Comparison of ENCODE assay signal across 8 cellular contexts in the genomic region with DNA sequence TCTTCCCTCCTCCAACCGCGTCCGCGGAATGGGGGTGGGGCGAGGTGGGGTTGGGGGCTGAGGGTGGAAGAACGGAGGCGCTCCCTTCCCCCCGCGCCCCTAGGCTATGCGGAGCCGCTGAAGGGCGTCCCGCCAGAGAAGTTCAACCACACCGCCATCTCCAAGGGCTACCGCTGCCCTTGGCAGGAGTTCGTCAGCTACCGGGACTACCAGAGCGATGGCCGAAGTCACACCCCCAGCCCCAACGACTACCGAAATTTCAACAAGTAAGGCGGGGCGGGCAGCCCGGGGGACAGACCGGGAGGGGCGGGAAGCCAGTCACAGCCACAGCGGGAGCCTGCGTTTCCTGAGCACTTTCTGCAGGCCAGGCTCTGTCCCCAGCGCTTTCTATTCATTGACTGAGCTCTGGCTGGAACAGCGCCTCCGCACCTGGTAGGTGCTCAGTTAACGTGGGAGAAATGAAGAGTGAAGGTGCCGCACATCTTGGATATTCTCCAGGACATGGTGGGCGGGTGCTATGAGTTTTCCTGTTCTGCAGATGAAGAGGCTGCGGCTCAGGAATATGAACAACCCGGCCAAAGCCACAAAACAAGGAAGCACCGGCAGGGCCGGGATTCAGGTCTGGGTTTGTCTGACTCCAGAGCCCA. TPM values are rescaled to one million over a fixed set of nuclear protein-coding genes. Genes with fewer than 3 reads are reported as not detected.
A peak's percentile ranks its signal among the peaks of the same experiment; 100 is the strongest.
DNase-seq lines count a peak whose midpoint lies in the region; ATAC-seq, FAIRE-seq and TF ChIP-seq lines count a peak whose summit lies in the region.

No MANE protein-coding gene starts in this region.

- ATAC-seq in A549 (peak; percentile 61 to 73), WTC11 (peak; percentile 73), upper lobe of right lung (peak; percentile 75), HG02973 (IDR thresholded peaks at IDR 0.05; ENCODE audit: unreplicated experiment) (no peak)

- H3K9ac ChIP-seq in GM23248 = peak overlapping the region; percentile 45

- DNase-seq in A549 (ENCODE audit: low read depth in 1 of 2, low spot score in 1 of 2) = no peak
- DNase-seq in GM23248 = peak; percentile 56
- DNase-seq in WTC11 (ENCODE audit: low spot score) = peak; percentile 85
- DNase-seq in epidermal melanocyte (ENCODE audit: insufficient read length, low spot score) = peak; percentile 16
- DNase-seq in upper lobe of right lung = peak; percentile 75
- DNase-seq in activated CD4-positive, CD25-positive, alpha-beta regulatory T cell treated with anti-CD3 and anti-CD28 coated beads, Interleukin-2, amount 50 U/mL, for 72 hours = no peak

- no peaks in the 10 kb centered on the region for H4K20me1 ChIP-seq in GM23248 (ENCODE audit: insufficient read depth)

- no peak for TF ChIP-seq POLR2A in A549 (IDR thresholded peaks at IDR 0.05; ENCODE audit: low read length)

- TF ChIP-seq CTCF in A549 (IDR thresholded peaks at IDR 0.05) (no peak), WTC11 (IDR thresholded peaks at IDR 0.05) (no peak), upper lobe of right lung (IDR thresholded peaks at IDR 0.05) (no peak)

- no peak for TF ChIP-seq EP300 in A549 (IDR thresholded peaks at IDR 0.05)

- peak overlapping the region; percentile 84 for H3K4me3 Mint-ChIP-seq in WTC11

- no peak for FAIRE-seq in A549 (lab: Jason Lieb, UNC)

- H3K27me3 Mint-ChIP-seq in WTC11 (ENCODE audit: low read depth) = no peaks in the 10 kb centered on the region

- peak overlapping the region; percentile 96 for H3K27ac Mint-ChIP-seq in WTC11

- H3K79me2 ChIP-seq in GM23248 (ENCODE audit: insufficient read depth) = no peaks in the 10 kb centered on the region

- H3K36me3 ChIP-seq in GM23248 (ENCODE audit: low read depth) (no peaks in the 10 kb centered on the region), muscle layer of duodenum (ENCODE audit: control insufficient read depth in 1 of 2, insufficient read depth in 2 of 2, low read length in 2 of 2) (no peaks in the 10 kb centered on the region), upper lobe of right lung (no peaks in the 10 kb centered on the region)

- TF ChIP-seq RAD21 in A549 (conservative IDR thresholded peaks at IDR 0.05 in 1 of 2, IDR thresholded peaks at IDR 0.05 in 1 of 2) = no peak

- POLR2A ChIA-PET in A549 (lab: Yijun Ruan, JAX) = interaction anchor here (1.2 kb wide), 1 partner anchor 29 kb away, joined by 4 read pairs; the partner anchor contains the start of gene RBM22
- POLR2A ChIA-PET in WTC11 (lab: Charles Lee) = interaction anchor here (0.5 to 4.3 kb wide), 7 partner anchors 8 to 143 kb away, joined by 3 to 26 read pairs (median 3); partner anchors contain the start of genes MYOZ3 and RBM22

- H3K27me3 ChIP-seq in GM23248 (replicated peaks; ENCODE audit: insufficient read depth) (no peaks in the 10 kb centered on the region; the same call in 1 of the 2 replicates), muscle layer of duodenum (ENCODE audit: low read depth, low read length) (no peaks in the 10 kb centered on the region), upper lobe of right lung (no peaks in the 10 kb centered on the region)

- H3K9me3 ChIP-seq in A549 (no peaks in the 10 kb centered on the region), GM23248 (ENCODE audit: low read depth) (no peaks in the 10 kb centered on the region), muscle layer of duodenum (ENCODE audit: control insufficient read depth in 1 of 2, low read length in 2 of 2) (no peaks in the 10 kb centered on the region), upper lobe of right lung (no peaks in the 10 kb centered on the region)

- in situ Hi-C loops in GM23248 (cut with MboI) = no loop called here

- no peaks in the 10 kb centered on the region for H3K9me2 ChIP-seq in GM23248 (ENCODE audit: insufficient read depth)

- WGBS in A549 (ENCODE audit: missing lambda C conversion rate) = 31% methylated on average over 24 of the region's 38 CpGs
- WGBS in GM23248 (ENCODE audit: low coverage in 1 of 2, low lambda C conversion rate in 2 of 2, missing lambda C conversion rate in 2 of 2), 2 experiments = 14 to 17% methylated on average over 21 to 25 of the region's 38 CpGs

- H3F3A ChIP-seq in GM23248 (ENCODE audit: insufficient read depth) = peaks cover 16% of the 10 kb centered on the region

- peaks cover 3% of the 10 kb centered on the region; the same call in 1 of the 2 replicates for H3K9me3 Mint-ChIP-seq in WTC11

- H3K27ac ChIP-seq in A549 = peak overlapping the region; percentile 17 to 80; a peak in 4 of 6 replicates
- no peak overlapping the region for H3K27ac ChIP-seq in GM23248
- no peak overlapping the region for H3K27ac ChIP-seq in muscle layer of duodenum (ENCODE audit: low read length)
- no peak overlapping the region for H3K27ac ChIP-seq in upper lobe of right lung

- peak overlapping the region; percentile 43 for H3K4me3 ChIP-seq in A549
- H3K4me3 ChIP-seq in GM23248 = peak overlapping the region; percentile 65
- peak overlapping the region; percentile 56 to 76 for H3K4me3 ChIP-seq in muscle layer of duodenum (ENCODE audit: low read depth in 1 of 2, low read length in 2 of 2)
- H3K4me3 ChIP-seq in upper lobe of right lung = peak overlapping the region; percentile 60

- intact Hi-C loops in upper lobe of right lung (cut with DNase I) = no loop called here

- peaks cover 6% of the 10 kb centered on the region for H3K36me3 Mint-ChIP-seq in WTC11

- peaks cover 31% of the 10 kb centered on the region for H3K4me1 Mint-ChIP-seq in WTC11

- CTCF ChIA-PET in A549 (lab: Yijun Ruan, JAX) = interaction anchor here (0.9 to 6.6 kb wide), 7 partner anchors 11 to 156 kb away, joined by 3 to 30 read pairs (median 4); partner anchors contain the start of gene RBM22
- CTCF ChIA-PET in WTC11 (lab: Charles Lee) = interaction anchor here (0.7 to 4.2 kb wide), 13 partner anchors 9 to 262 kb away, joined by 3 to 31 read pairs (median 4); partner anchors contain the start of genes DCTN4, MYOZ3, RBM22 and SMIM3

- H3K4me1 ChIP-seq in A549 = 0 out of 3 replicates have a peak, but pooled peaks cover 5% of the 10 kb centered on the region
- H3K4me1 ChIP-seq in GM23248 (ENCODE audit: insufficient read depth) = peaks cover 7% of the 10 kb centered on the region
- H3K4me1 ChIP-seq in muscle layer of duodenum (ENCODE audit: control insufficient read depth in 1 of 2, insufficient read depth in 2 of 2, low read length in 2 of 2) = peaks cover 3 to 20% of the 10 kb centered on the region in 2 donors
- H3K4me1 ChIP-seq in upper lobe of right lung = peaks cover 18% of the 10 kb centered on the region

- H3K4me2 ChIP-seq in A549 (peak overlapping the region; percentile 78), GM23248 (ENCODE audit: unreplicated experiment) (peak overlapping the region; percentile 60)

- H2AFZ ChIP-seq in GM23248 = peak overlapping the region; percentile 76

TF ChIP-seq in A549, 52 proteins besides CTCF, POLR2A, EP300 and RAD21 (continues in another document):
- TF ChIP-seq ATOH8 (CRISPR knock-in tag; IDR thresholded peaks at IDR 0.05; ENCODE audit: low read depth) = no peak

TF ChIP-seq in WTC11, 78 proteins besides CTCF, POLR2A, EP300 and RAD21 (continues in another document):
- peak; percentile 47; the same call in 1 of the 2 replicates for TF ChIP-seq GTF2I (CRISPR knock-in tag; conservative IDR thresholded peaks at IDR 0.05)

RNA-seq across cellular contexts. Expression of gene MYOZ3, which starts 11.3 kb away (rescaled TPM):
- 0.06 and 0.13 TPM in 2 replicates for polyA plus RNA-seq in A549 (2011; rRNA removed)
- 0.06 and 0.07 TPM in 2 replicates for polyA plus RNA-seq in A549 (2012; cell fraction: cytosol; rRNA removed)
- 0.04 and 0.18 TPM in 2 replicates for polyA plus RNA-seq in A549 (2012; cell fraction: nucleus; rRNA removed)
- polyA plus RNA-seq in A549 (2017; fragmentation: RNase III; extraction: RNeasy Plus Mini Kit Qiagen cat#74134 plus additional on column Dnase treatment) = 0.07 to 0.12 TPM (median 0.09 TPM) in 3 replicates
- 0.04 TPM in 1 of 2 replicates, not detected in the other for polyA minus RNA-seq in A549 (2011; rRNA and poly(A)+ RNA removed)
- 0.13 and 0.32 TPM in 2 replicates for total RNA-seq in GM23248 (2014; rRNA removed; shearing (Covaris generic))
- 0.18 and 0.71 TPM in 2 replicates for polyA plus RNA-seq in GM23248 (2016; fragmentation: Nextera tagmentation; extraction: Ambion mirVana)
- total RNA-seq in WTC11 (2021) = 11.6 to 14.5 TPM (median 13.7 TPM) in 3 replicates
- total RNA-seq in upper lobe of right lung = 1.7 TPM

RNA-seq across cellular contexts. Expression of gene RBM22, which starts 28.5 kb away (rescaled TPM):
- polyA plus RNA-seq in A549 (2011; rRNA removed) (65.3 and 75.7 TPM in 2 replicates), A549 (2017; fragmentation: RNase III; extraction: RNeasy Plus Mini Kit Qiagen cat#74134 plus additional on column Dnase treatment) (37.6 to 42.2 TPM (median 41.2 TPM) in 3 replicates), GM23248 (2016; fragmentation: Nextera tagmentation; extraction: Ambion mirVana) (35.5 and 36.7 TPM in 2 replicates)
- polyA plus RNA-seq in A549 (2012; cell fraction: cytosol; rRNA removed) = 27.5 and 29.7 TPM in 2 replicates
- 27.9 and 50.2 TPM in 2 replicates for polyA plus RNA-seq in A549 (2012; cell fraction: nucleus; rRNA removed)
- 29.9 and 45.4 TPM in 2 replicates for polyA minus RNA-seq in A549 (2011; rRNA and poly(A)+ RNA removed)
- total RNA-seq in GM23248 (2014; rRNA removed; shearing (Covaris generic)) = 24.6 and 25.8 TPM in 2 replicates
- total RNA-seq in WTC11 (2021) (28.7 to 34.0 TPM (median 31.6 TPM) in 3 replicates), upper lobe of right lung (51.2 TPM)

RNA-seq across cellular contexts. Expression of gene SYNPO, which starts 31.9 kb away (rescaled TPM):
- 13.7 and 20.7 TPM in 2 replicates for polyA plus RNA-seq in A549 (2011; rRNA removed)
- polyA plus RNA-seq in A549 (2012; cell fraction: cytosol; rRNA removed) = 12.2 and 15.7 TPM in 2 replicates
- 28.5 and 29.0 TPM in 2 replicates for polyA plus RNA-seq in A549 (2012; cell fraction: nucleus; rRNA removed)
- polyA plus RNA-seq in A549 (2017; fragmentation: RNase III; extraction: RNeasy Plus Mini Kit Qiagen cat#74134 plus additional on column Dnase treatment) = 33.9 to 43.8 TPM (median 37.1 TPM) in 3 replicates
- 51.4 and 51.7 TPM in 2 replicates for polyA minus RNA-seq in A549 (2011; rRNA and poly(A)+ RNA removed)
- total RNA-seq in GM23248 (2014; rRNA removed; shearing (Covaris generic)) = 6.1 and 7.7 TPM in 2 replicates
- polyA plus RNA-seq in GM23248 (2016; fragmentation: Nextera tagmentation; extraction: Ambion mirVana) = 5.6 and 6.3 TPM in 2 replicates
- total RNA-seq in WTC11 (2021) = 2.1 to 2.7 TPM (median 2.6 TPM) in 3 replicates
- 151 TPM for total RNA-seq in upper lobe of right lung

Comparison
In these comparisons a context has a peak if more than half of its experiments do, and no peak if none do; other contexts are left out.
1. DNase-seq: peak in GM23248 (single experiment), WTC11 (single experiment), epidermal melanocyte (single experiment) and upper lobe of right lung (single experiment); none in A549 (0 of 2) and activated CD4-positive, CD25-positive, alpha-beta regulatory T cell treated with anti-CD3 and anti-CD28 coated beads, Interleukin-2, amount 50 U/mL, for 72 hours (single experiment).
2. H3K27ac ChIP-seq: peak in A549 (2 of 2); none in GM23248 (single experiment), muscle layer of duodenum (single experiment) and upper lobe of right lung (single experiment).
3. RNA of gene SYNPO, which starts 31.9 kb away (total RNA-seq): 151 TPM in upper lobe of right lung (single experiment); 6.1 to 7.7 TPM in GM23248 and 2.1 to 2.7 TPM in WTC11; every median in the first group is over 10 times any median in the second.
4. Peak in every context shown above with its lines, with median percentiles within 50 percentile points of each other: H3K4me3 ChIP-seq.